In the genomic region with DNA sequence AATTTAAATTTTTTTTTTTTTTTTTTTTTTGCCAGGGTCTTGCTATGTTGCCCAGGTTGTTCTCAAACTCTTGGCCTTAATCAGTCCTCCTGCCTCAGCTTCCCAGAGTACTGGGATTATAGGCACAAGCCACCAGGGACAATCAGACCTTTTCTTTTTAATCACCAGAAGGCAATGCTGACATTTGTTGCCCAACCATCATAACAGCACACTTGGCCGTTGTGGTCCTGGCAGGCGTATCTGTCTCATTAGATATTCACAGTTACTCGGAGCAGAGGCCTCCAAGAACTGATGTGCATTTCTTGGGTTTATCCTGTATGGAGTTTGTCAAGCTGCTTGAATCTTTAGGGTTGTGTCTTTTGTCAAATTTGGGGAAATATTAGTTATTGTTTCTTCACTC, we compare ENCODE assay signal across 24 cellular contexts.
"Had no signal": no experiment of that assay in that cellular context is flagged by ENCODE, and none has a peak within 500 bp of the region (broad histone marks: within the 10 kb centered on the region; RNA-seq: fewer than 3 reads in every experiment).

No MANE protein-coding gene starts in this region.

- H3K36me3 ChIP-seq: colonic mucosa, esophagus muscularis mucosa, esophagus squamous epithelium, gastrocnemius medialis, gastroesophageal sphincter, heart left ventricle, heart right ventricle had no signal

- ATAC-seq: effector memory CD8-positive, alpha-beta T cell; esophagus mucosa; foreskin keratinocyte; gastrocnemius medialis; gastroesophageal sphincter had no signal

- H3K4me1 ChIP-seq: colonic mucosa, esophagus squamous epithelium, foreskin keratinocyte, gastrocnemius medialis had no signal

- H3K4me3 ChIP-seq: colonic mucosa, coronary artery, dorsolateral prefrontal cortex, esophagus muscularis mucosa, esophagus squamous epithelium, gastrocnemius medialis, gastroesophageal sphincter, heart left ventricle, heart right ventricle had no signal

- DNase-seq: colonic mucosa; cortex of kidney; dermis blood vessel endothelial cell; dorsolateral prefrontal cortex; effector CD4-positive, alpha-beta T cell; effector CD8-positive, alpha-beta T cell; effector memory CD4-positive, alpha-beta T cell; effector memory CD8-positive, alpha-beta T cell; endodermal cell; erythroblast; esophagus squamous epithelium; foreskin fibroblast; foreskin keratinocyte; foreskin melanocyte; gastrocnemius medialis; glutamatergic neuron; head of caudate nucleus; heart left ventricle; heart right ventricle had no signal

- H3K9me3 ChIP-seq: colonic mucosa, esophagus muscularis mucosa, esophagus squamous epithelium, gastrocnemius medialis, gastroesophageal sphincter, heart left ventricle, heart right ventricle had no signal

- H3K27ac ChIP-seq: colonic mucosa, coronary artery, dorsolateral prefrontal cortex, epithelial cell of prostate, esophagus muscularis mucosa, esophagus squamous epithelium, foreskin keratinocyte, gastrocnemius medialis, gastroesophageal sphincter, heart left ventricle, heart right ventricle had no signal

- H3K27me3 ChIP-seq: colonic mucosa, dorsolateral prefrontal cortex, esophagus muscularis mucosa, gastrocnemius medialis, gastroesophageal sphincter, heart left ventricle, heart right ventricle had no signal
